Comparison of ENCODE assay signal across 1 cellular context in the genomic region with DNA sequence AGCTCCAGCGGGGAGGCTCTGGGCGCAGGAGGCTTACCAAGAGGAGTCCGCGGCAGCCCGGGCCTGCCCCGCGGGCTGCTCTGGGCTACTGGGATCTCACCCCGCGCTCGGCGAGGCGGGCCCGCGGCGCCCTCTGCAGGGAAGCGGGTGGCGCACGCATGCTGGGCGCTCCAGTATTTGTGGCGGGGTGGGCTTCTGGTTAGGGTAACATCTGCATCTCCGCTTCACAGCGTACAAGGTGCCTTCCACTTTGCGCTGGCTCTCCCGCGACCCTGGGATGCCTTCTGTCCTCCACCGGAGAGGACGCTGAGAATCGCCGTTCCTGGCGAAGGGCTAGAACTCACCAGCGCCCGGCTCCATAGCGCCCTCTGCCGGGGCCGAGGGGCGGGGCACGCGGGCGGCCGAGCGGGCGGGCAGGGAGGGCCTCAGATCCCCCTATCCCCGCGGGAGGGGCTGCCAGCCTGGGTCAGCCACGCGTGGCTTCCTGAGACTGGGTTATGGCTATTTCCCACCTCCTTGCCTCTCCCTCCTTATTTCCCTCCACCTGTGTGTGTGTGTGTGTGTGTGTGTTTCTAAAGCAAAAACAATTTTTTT.
TF ChIP-seq lines count a peak whose summit lies in the region.

No MANE protein-coding gene starts in this region.

TF ChIP-seq in K562, 482 proteins besides CTCF, POLR2A, EP300 and RAD21 (continued from another document and continues in another):
- TF ChIP-seq, protein P1, sequence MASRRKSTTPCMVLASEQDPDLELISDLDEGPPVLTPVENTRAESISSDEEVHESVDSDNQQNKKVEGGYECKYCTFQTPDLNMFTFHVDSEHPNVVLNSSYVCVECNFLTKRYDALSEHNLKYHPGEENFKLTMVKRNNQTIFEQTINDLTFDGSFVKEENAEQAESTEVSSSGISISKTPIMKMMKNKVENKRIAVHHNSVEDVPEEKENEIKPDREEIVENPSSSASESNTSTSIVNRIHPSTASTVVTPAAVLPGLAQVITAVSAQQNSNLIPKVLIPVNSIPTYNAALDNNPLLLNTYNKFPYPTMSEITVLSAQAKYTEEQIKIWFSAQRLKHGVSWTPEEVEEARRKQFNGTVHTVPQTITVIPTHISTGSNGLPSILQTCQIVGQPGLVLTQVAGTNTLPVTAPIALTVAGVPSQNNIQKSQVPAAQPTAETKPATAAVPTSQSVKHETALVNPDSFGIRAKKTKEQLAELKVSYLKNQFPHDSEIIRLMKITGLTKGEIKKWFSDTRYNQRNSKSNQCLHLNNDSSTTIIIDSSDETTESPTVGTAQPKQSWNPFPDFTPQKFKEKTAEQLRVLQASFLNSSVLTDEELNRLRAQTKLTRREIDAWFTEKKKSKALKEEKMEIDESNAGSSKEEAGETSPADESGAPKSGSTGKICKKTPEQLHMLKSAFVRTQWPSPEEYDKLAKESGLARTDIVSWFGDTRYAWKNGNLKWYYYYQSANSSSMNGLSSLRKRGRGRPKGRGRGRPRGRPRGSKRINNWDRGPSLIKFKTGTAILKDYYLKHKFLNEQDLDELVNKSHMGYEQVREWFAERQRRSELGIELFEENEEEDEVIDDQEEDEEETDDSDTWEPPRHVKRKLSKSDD (conservative IDR thresholded peaks at IDR 0.05; ENCODE audit: low read length), result no peak
- TF ChIP-seq CCNT2 (IDR thresholded peaks at IDR 0.05; ENCODE audit: borderline replicate concordance, extremely low read depth, insufficient read length, low read depth, low read length) (peak; percentile 67), NCOA2 (IDR thresholded peaks at IDR 0.05; ENCODE audit: partially characterized antibody in 2 of 2) (no peak), FOXK2 (conservative IDR thresholded peaks at IDR 0.05 in 1 of 2, IDR thresholded peaks at IDR 0.05 in 1 of 2; ENCODE audit: low read depth in 2 of 2) (no peak), NRF1 (conservative IDR thresholded peaks at IDR 0.05 in 1 of 2, IDR thresholded peaks at IDR 0.05 in 1 of 2) (peak; percentile 45 to 66; a peak in 3 of 4 replicates), U2AF2 (optimal IDR thresholded peaks at IDR 0.05; ENCODE audit: low read depth, low read length) (no peak), SMAD3 (CRISPR knock-in tag; conservative IDR thresholded peaks at IDR 0.05) (no peak), DIDO1 (tag; IDR thresholded peaks at IDR 0.05; ENCODE audit: low read depth) (no peak), MTA3 (IDR thresholded peaks at IDR 0.05; ENCODE audit: borderline replicate concordance) (peak; percentile 81; the same call in 1 of the 2 replicates), HDAC8 (tag; IDR thresholded peaks at IDR 0.05) (peak; percentile 52; the same call in 1 of the 2 replicates), ZFPM2 (CRISPR knock-in tag; IDR thresholded peaks at IDR 0.05) (no peak), FIP1L1 (IDR thresholded peaks at IDR 0.05; ENCODE audit: low read depth, low read length, poor library complexity, severe bottlenecking) (peak; percentile 74), ZFP36 (IDR thresholded peaks at IDR 0.05; ENCODE audit: low read depth, low read length, partially characterized antibody) (peak; percentile 3), EGR1 (conservative IDR thresholded peaks at IDR 0.05) (0 out of 2 replicates have a peak, but pooled peaks have one; percentile 22), TAF1 (IDR thresholded peaks at IDR 0.05; ENCODE audit: control insufficient read depth, extremely low read depth, insufficient read depth, low read length, severe bottlenecking) (peak; percentile 24), POLR2H (tag; IDR thresholded peaks at IDR 0.05; ENCODE audit: low read depth) (no peak), TBP (optimal IDR thresholded peaks at IDR 0.05; ENCODE audit: low read depth, low read length) (peak; percentile 51), XRCC4 (IDR thresholded peaks at IDR 0.05; ENCODE audit: extremely low read depth, insufficient read depth, insufficient read length) (no peak), BRF1 (IDR thresholded peaks at IDR 0.05; ENCODE audit: borderline replicate concordance, extremely low read depth, insufficient read length) (no peak), ZBED1 (IDR thresholded peaks at IDR 0.05) (0 out of 2 replicates have a peak, but pooled peaks have one; percentile 43), RNF2 (IDR thresholded peaks at IDR 0.05) (no peak), SMARCA5 (IDR thresholded peaks at IDR 0.05) (peak; percentile 85; the same call in 1 of the 2 replicates), CBFB (CRISPR knock-in tag; IDR thresholded peaks at IDR 0.05) (no peak), FOXM1 (IDR thresholded peaks at IDR 0.05; ENCODE audit: low read depth) (no peak; the same call in 1 of the 2 replicates), FOXM1 (CRISPR knock-in tag; IDR thresholded peaks at IDR 0.05; ENCODE audit: low read depth) (no peak), PURB (CRISPR knock-in tag; IDR thresholded peaks at IDR 0.05; ENCODE audit: low read depth) (no peak), LCOR (CRISPR knock-in tag; IDR thresholded peaks at IDR 0.05) (peak; percentile 79)
- TF ChIP-seq, protein P2, sequence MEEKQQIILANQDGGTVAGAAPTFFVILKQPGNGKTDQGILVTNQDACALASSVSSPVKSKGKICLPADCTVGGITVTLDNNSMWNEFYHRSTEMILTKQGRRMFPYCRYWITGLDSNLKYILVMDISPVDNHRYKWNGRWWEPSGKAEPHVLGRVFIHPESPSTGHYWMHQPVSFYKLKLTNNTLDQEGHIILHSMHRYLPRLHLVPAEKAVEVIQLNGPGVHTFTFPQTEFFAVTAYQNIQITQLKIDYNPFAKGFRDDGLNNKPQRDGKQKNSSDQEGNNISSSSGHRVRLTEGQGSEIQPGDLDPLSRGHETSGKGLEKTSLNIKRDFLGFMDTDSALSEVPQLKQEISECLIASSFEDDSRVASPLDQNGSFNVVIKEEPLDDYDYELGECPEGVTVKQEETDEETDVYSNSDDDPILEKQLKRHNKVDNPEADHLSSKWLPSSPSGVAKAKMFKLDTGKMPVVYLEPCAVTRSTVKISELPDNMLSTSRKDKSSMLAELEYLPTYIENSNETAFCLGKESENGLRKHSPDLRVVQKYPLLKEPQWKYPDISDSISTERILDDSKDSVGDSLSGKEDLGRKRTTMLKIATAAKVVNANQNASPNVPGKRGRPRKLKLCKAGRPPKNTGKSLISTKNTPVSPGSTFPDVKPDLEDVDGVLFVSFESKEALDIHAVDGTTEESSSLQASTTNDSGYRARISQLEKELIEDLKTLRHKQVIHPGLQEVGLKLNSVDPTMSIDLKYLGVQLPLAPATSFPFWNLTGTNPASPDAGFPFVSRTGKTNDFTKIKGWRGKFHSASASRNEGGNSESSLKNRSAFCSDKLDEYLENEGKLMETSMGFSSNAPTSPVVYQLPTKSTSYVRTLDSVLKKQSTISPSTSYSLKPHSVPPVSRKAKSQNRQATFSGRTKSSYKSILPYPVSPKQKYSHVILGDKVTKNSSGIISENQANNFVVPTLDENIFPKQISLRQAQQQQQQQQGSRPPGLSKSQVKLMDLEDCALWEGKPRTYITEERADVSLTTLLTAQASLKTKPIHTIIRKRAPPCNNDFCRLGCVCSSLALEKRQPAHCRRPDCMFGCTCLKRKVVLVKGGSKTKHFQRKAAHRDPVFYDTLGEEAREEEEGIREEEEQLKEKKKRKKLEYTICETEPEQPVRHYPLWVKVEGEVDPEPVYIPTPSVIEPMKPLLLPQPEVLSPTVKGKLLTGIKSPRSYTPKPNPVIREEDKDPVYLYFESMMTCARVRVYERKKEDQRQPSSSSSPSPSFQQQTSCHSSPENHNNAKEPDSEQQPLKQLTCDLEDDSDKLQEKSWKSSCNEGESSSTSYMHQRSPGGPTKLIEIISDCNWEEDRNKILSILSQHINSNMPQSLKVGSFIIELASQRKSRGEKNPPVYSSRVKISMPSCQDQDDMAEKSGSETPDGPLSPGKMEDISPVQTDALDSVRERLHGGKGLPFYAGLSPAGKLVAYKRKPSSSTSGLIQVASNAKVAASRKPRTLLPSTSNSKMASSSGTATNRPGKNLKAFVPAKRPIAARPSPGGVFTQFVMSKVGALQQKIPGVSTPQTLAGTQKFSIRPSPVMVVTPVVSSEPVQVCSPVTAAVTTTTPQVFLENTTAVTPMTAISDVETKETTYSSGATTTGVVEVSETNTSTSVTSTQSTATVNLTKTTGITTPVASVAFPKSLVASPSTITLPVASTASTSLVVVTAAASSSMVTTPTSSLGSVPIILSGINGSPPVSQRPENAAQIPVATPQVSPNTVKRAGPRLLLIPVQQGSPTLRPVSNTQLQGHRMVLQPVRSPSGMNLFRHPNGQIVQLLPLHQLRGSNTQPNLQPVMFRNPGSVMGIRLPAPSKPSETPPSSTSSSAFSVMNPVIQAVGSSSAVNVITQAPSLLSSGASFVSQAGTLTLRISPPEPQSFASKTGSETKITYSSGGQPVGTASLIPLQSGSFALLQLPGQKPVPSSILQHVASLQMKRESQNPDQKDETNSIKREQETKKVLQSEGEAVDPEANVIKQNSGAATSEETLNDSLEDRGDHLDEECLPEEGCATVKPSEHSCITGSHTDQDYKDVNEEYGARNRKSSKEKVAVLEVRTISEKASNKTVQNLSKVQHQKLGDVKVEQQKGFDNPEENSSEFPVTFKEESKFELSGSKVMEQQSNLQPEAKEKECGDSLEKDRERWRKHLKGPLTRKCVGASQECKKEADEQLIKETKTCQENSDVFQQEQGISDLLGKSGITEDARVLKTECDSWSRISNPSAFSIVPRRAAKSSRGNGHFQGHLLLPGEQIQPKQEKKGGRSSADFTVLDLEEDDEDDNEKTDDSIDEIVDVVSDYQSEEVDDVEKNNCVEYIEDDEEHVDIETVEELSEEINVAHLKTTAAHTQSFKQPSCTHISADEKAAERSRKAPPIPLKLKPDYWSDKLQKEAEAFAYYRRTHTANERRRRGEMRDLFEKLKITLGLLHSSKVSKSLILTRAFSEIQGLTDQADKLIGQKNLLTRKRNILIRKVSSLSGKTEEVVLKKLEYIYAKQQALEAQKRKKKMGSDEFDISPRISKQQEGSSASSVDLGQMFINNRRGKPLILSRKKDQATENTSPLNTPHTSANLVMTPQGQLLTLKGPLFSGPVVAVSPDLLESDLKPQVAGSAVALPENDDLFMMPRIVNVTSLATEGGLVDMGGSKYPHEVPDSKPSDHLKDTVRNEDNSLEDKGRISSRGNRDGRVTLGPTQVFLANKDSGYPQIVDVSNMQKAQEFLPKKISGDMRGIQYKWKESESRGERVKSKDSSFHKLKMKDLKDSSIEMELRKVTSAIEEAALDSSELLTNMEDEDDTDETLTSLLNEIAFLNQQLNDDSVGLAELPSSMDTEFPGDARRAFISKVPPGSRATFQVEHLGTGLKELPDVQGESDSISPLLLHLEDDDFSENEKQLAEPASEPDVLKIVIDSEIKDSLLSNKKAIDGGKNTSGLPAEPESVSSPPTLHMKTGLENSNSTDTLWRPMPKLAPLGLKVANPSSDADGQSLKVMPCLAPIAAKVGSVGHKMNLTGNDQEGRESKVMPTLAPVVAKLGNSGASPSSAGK (IDR thresholded peaks at IDR 0.05), result peak; percentile 62; the same call in 1 of the 2 replicates
- TF ChIP-seq, protein P3, sequence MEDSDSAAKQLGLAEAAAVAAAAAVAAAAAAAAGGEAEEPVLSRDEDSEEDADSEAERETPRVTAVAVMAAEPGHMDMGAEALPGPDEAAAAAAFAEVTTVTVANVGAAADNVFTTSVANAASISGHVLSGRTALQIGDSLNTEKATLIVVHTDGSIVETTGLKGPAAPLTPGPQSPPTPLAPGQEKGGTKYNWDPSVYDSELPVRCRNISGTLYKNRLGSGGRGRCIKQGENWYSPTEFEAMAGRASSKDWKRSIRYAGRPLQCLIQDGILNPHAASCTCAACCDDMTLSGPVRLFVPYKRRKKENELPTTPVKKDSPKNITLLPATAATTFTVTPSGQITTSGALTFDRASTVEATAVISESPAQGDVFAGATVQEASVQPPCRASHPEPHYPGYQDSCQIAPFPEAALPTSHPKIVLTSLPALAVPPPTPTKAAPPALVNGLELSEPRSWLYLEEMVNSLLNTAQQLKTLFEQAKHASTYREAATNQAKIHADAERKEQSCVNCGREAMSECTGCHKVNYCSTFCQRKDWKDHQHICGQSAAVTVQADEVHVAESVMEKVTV (CRISPR knock-in tag; IDR thresholded peaks at IDR 0.05), result peak; percentile 41
- TF ChIP-seq, protein P4, sequence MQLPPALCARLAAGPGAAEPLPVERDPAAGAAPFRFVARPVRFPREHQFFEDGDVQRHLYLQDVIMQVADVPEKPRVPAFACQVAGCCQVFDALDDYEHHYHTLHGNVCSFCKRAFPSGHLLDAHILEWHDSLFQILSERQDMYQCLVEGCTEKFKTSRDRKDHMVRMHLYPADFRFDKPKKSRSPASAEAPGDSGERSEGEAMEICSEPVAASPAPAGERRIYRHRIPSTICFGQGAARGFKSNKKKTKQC (CRISPR knock-in tag; IDR thresholded peaks at IDR 0.05), result peak; percentile 79
- TF ChIP-seq, protein P5, sequence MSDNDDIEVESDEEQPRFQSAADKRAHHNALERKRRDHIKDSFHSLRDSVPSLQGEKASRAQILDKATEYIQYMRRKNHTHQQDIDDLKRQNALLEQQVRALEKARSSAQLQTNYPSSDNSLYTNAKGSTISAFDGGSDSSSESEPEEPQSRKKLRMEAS (CRISPR knock-in tag; IDR thresholded peaks at IDR 0.05), result peak; percentile 52
- TF ChIP-seq, protein P6, sequence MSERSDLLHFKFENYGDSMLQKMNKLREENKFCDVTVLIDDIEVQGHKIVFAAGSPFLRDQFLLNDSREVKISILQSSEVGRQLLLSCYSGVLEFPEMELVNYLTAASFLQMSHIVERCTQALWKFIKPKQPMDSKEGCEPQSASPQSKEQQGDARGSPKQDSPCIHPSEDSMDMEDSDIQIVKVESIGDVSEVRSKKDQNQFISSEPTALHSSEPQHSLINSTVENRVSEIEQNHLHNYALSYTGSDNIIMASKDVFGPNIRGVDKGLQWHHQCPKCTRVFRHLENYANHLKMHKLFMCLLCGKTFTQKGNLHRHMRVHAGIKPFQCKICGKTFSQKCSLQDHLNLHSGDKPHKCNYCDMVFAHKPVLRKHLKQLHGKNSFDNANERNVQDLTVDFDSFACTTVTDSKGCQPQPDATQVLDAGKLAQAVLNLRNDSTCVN (CRISPR knock-in tag; IDR thresholded peaks at IDR 0.05), result no peak
- TF ChIP-seq, protein P7, sequence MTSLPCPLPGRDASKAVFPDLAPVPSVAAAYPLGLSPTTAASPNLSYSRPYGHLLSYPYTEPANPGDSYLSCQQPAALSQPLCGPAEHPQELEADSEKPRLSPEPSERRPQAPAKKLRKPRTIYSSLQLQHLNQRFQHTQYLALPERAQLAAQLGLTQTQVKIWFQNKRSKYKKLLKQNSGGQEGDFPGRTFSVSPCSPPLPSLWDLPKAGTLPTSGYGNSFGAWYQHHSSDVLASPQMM (CRISPR knock-in tag; IDR thresholded peaks at IDR 0.05), result no peak
- TF ChIP-seq, protein P8, sequence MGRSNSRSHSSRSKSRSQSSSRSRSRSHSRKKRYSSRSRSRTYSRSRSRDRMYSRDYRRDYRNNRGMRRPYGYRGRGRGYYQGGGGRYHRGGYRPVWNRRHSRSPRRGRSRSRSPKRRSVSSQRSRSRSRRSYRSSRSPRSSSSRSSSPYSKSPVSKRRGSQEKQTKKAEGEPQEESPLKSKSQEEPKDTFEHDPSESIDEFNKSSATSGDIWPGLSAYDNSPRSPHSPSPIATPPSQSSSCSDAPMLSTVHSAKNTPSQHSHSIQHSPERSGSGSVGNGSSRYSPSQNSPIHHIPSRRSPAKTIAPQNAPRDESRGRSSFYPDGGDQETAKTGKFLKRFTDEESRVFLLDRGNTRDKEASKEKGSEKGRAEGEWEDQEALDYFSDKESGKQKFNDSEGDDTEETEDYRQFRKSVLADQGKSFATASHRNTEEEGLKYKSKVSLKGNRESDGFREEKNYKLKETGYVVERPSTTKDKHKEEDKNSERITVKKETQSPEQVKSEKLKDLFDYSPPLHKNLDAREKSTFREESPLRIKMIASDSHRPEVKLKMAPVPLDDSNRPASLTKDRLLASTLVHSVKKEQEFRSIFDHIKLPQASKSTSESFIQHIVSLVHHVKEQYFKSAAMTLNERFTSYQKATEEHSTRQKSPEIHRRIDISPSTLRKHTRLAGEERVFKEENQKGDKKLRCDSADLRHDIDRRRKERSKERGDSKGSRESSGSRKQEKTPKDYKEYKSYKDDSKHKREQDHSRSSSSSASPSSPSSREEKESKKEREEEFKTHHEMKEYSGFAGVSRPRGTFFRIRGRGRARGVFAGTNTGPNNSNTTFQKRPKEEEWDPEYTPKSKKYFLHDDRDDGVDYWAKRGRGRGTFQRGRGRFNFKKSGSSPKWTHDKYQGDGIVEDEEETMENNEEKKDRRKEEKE (IDR thresholded peaks at IDR 0.05; ENCODE audit: borderline replicate concordance in 1 of 2, control insufficient read depth in 1 of 2, low read depth in 2 of 2, low read length in 1 of 2), result no peak
